Comparison of ENCODE assay signal across 16 cellular contexts in the genomic region with DNA sequence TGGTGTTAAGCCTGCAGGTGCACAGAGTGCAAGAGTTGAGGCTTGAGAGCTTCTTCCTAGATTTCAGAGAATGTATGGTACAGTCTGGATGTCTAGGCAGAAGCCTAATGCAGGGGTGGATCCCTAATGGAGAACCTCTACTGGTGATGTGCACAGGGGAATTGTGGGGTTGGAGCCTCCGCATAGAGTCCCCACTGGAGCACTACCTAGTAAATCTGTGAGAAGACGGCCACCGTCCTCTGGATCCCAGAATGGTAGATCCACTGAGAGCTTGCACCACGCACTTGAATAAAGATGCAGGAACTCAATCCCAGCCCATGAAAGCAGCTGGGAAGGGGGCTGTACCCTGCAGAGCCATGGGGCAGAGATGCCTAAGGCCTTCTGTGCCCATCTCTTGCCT.
DNase-seq lines count a peak whose midpoint lies in the region; ATAC-seq and TF ChIP-seq lines count a peak whose summit lies in the region.
"Had no signal": no experiment of that assay in that cellular context is flagged by ENCODE, and none has a peak within 500 bp of the region (broad histone marks: within the 10 kb centered on the region; RNA-seq: fewer than 3 reads in every experiment).

No MANE protein-coding gene starts in this region.

- H3K9me3 ChIP-seq in smooth muscle cell (replicated peaks; ENCODE audit: low read depth): no peaks in the 10 kb centered on the region

- H3K4me1 Mint-ChIP-seq in stimulated activated naive CD8-positive, alpha-beta T cell treated with anti-CD3 and anti-CD28 coated beads, Interleukin-15, amount 100 ng/mL, for 72 hours: no peaks in the 10 kb centered on the region
- no peaks in the 10 kb centered on the region for H3K4me1 Mint-ChIP-seq in stimulated activated memory B cell treated with anti-CD40 and anti-IgM and Interleukin-4, amounts not matched to agents 10 μg/mL and 1 μg/mL and 100 μg/mL, for 72 hours
- H3K4me1 Mint-ChIP-seq: CD4-positive, alpha-beta memory T cell; GM23338; H9 had no signal

- no peaks in the 10 kb centered on the region for H3K4me1 ChIP-seq in smooth muscle cell (ENCODE audit: low read depth)

- H3F3A ChIP-seq in smooth muscle cell (ENCODE audit: low read depth): no peaks in the 10 kb centered on the region

- no peaks in the 10 kb centered on the region for H3K36me3 ChIP-seq in smooth muscle cell (ENCODE audit: low read depth)

- H3K79me2 ChIP-seq in smooth muscle cell (ENCODE audit: low read depth): no peaks in the 10 kb centered on the region

- TF ChIP-seq CTCF in coronary artery (IDR thresholded peaks at IDR 0.05) (no peak), smooth muscle cell (IDR thresholded peaks at IDR 0.05; ENCODE audit: borderline replicate concordance, insufficient read depth, poor library complexity, severe bottlenecking) (no peak)

- H3K4me3 ChIP-seq in coronary artery: no peak overlapping the region
- no peak overlapping the region for H3K4me3 ChIP-seq in smooth muscle cell
- H3K4me3 ChIP-seq: GM23338 had no signal

- H3K4me3 Mint-ChIP-seq in stimulated activated naive CD8-positive, alpha-beta T cell treated with anti-CD3 and anti-CD28 coated beads, Interleukin-15, amount 100 ng/mL, for 72 hours: no peak overlapping the region
- H3K4me3 Mint-ChIP-seq in stimulated activated memory B cell treated with anti-CD40 and anti-IgM and Interleukin-4, amounts not matched to agents 10 μg/mL and 1 μg/mL and 100 μg/mL, for 72 hours: no peak overlapping the region
- H3K4me3 Mint-ChIP-seq: CD4-positive, alpha-beta memory T cell; GM23338; H9 had no signal

- H3K9me3 Mint-ChIP-seq in stimulated activated naive CD8-positive, alpha-beta T cell treated with anti-CD3 and anti-CD28 coated beads, Interleukin-15, amount 100 ng/mL, for 72 hours: peaks cover 0 to 6% of the 10 kb centered on the region in 2 donors
- H3K9me3 Mint-ChIP-seq in stimulated activated memory B cell treated with anti-CD40 and anti-IgM and Interleukin-4, amounts not matched to agents 10 μg/mL and 1 μg/mL and 100 μg/mL, for 72 hours: peaks cover 3% of the 10 kb centered on the region
- H3K9me3 Mint-ChIP-seq: GM23338, H9 had no signal

- no peaks in the 10 kb centered on the region for H3K27me3 ChIP-seq in smooth muscle cell (ENCODE audit: low read depth)

- ATAC-seq in stimulated activated naive CD8-positive, alpha-beta T cell treated with anti-CD3 and anti-CD28 coated beads, Interleukin-15, Interleukin-2, amounts not matched to agents 100 U/mL and 50 U/mL, for 24 hours: peak; percentile 28
- no peak for ATAC-seq in stimulated activated naive CD8-positive, alpha-beta T cell treated with anti-CD3 and anti-CD28 coated beads, Interleukin-15, amount 100 ng/mL, for 72 hours
- peak; percentile 8 for ATAC-seq in stimulated activated memory B cell treated with anti-CD40 and anti-IgM and Interleukin-4, amounts not matched to agents 10 μg/mL and 1 μg/mL and 100 μg/mL, for 72 hours
- no peak for ATAC-seq in HG02571 (IDR thresholded peaks at IDR 0.05; ENCODE audit: unreplicated experiment)
- ATAC-seq: GM23338, HCT116 had no signal

- H3K4me2 ChIP-seq in smooth muscle cell: no peak overlapping the region
- H3K4me2 ChIP-seq: GM23338 had no signal

- DNase-seq in stimulated activated naive CD8-positive, alpha-beta T cell treated with anti-CD3 and anti-CD28 coated beads, Interleukin-15, Interleukin-2, amounts not matched to agents 100 U/mL and 50 U/mL, for 24 hours: no peak
- DNase-seq in stimulated activated naive CD8-positive, alpha-beta T cell treated with anti-CD3 and anti-CD28 coated beads, Interleukin-15, amount 100 ng/mL, for 72 hours: no peak
- DNase-seq in coronary artery (ENCODE audit: low spot score): peak; percentile 68
- no peak for DNase-seq in smooth muscle cell (lab: John Stamatoyannopoulos, UW; ENCODE audit: unreplicated experiment)
- DNase-seq: C1 segment of cervical spinal cord; Calu3; CD4-positive, alpha-beta memory T cell; COR-L47; DMS53; DMS79 treated with DMSO at 0.1 percent for 48 hours; GF-D8; H9 had no signal

- no peak overlapping the region for H3K9ac ChIP-seq in smooth muscle cell (ENCODE audit: low read depth)

- H3K36me3 Mint-ChIP-seq in stimulated activated memory B cell treated with anti-CD40 and anti-IgM and Interleukin-4, amounts not matched to agents 10 μg/mL and 1 μg/mL and 100 μg/mL, for 72 hours: no peaks in the 10 kb centered on the region
- H3K36me3 Mint-ChIP-seq: CD4-positive, alpha-beta memory T cell had no signal

- H4K20me1 ChIP-seq in smooth muscle cell (ENCODE audit: low read depth): no peaks in the 10 kb centered on the region

- no peak overlapping the region for H2AFZ ChIP-seq in smooth muscle cell (ENCODE audit: low read depth)
- H2AFZ ChIP-seq: GM23338 had no signal

- H3K27ac ChIP-seq in coronary artery (no peak overlapping the region), smooth muscle cell (ENCODE audit: low read depth) (no peak overlapping the region)

- 98% methylated on average over 4 of the region's 4 CpGs for WGBS in smooth muscle cell (ENCODE audit: low lambda C conversion rate)

- no peaks in the 10 kb centered on the region for H3K27me3 Mint-ChIP-seq in stimulated activated naive CD8-positive, alpha-beta T cell treated with anti-CD3 and anti-CD28 coated beads, Interleukin-15, amount 100 ng/mL, for 72 hours
- no peaks in the 10 kb centered on the region for H3K27me3 Mint-ChIP-seq in stimulated activated memory B cell treated with anti-CD40 and anti-IgM and Interleukin-4, amounts not matched to agents 10 μg/mL and 1 μg/mL and 100 μg/mL, for 72 hours
- H3K27me3 Mint-ChIP-seq: CD4-positive, alpha-beta memory T cell had no signal

- H3K27ac Mint-ChIP-seq in stimulated activated naive CD8-positive, alpha-beta T cell treated with anti-CD3 and anti-CD28 coated beads, Interleukin-15, amount 100 ng/mL, for 72 hours: no peak overlapping the region
- no peak overlapping the region for H3K27ac Mint-ChIP-seq in stimulated activated memory B cell treated with anti-CD40 and anti-IgM and Interleukin-4, amounts not matched to agents 10 μg/mL and 1 μg/mL and 100 μg/mL, for 72 hours
- H3K27ac Mint-ChIP-seq: CD4-positive, alpha-beta memory T cell; GM23338; H9 had no signal

Comparison
In these comparisons a context has a peak if more than half of its experiments do, and no peak if none do; other contexts are left out.
1. ATAC-seq: peak in stimulated activated naive CD8-positive, alpha-beta T cell treated with anti-CD3 and anti-CD28 coated beads, Interleukin-15, Interleukin-2, amounts not matched to agents 100 U/mL and 50 U/mL, for 24 hours (single experiment) and stimulated activated memory B cell treated with anti-CD40 and anti-IgM and Interleukin-4, amounts not matched to agents 10 μg/mL and 1 μg/mL and 100 μg/mL, for 72 hours (single experiment); none in stimulated activated naive CD8-positive, alpha-beta T cell treated with anti-CD3 and anti-CD28 coated beads, Interleukin-15, amount 100 ng/mL, for 72 hours (single experiment) and HG02571 (single experiment).